ENCODE assay signal across 1 cellular context in the genomic region with DNA sequence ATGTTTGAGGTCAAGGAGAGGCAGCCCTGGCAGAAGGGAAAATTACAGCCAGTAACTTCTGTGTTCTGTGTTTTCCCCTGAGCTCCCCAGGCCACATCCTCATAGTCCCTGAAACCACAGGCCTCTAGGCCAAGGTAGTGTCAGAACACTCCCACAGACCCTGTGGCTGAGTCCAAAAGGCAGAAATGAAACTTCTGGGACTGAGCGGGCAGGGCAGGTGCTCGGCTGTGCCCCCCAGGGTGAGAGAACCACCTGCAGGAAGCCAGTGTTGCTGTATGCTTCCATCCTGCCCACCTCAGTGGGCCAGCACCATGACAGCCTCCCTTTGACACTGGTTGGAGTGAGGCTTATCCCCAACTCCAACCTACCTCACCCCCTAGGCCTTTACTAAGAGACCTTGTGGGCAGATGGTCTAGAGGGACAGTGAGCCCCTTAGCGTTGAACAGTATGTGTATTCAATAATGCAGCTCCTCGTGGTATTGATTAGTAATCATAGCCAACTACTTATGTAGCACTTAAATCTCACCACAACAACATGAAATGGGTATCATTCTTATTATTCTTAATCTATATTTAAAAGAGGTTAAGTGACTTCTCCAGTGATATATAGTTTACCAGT.
TF ChIP-seq lines count a peak whose summit lies in the region.

No MANE protein-coding gene starts in this region.

TF ChIP-seq in GM12878, 131 proteins besides CTCF, POLR2A, EP300 and RAD21 (continued from another document):
- TF ChIP-seq, protein P1, sequence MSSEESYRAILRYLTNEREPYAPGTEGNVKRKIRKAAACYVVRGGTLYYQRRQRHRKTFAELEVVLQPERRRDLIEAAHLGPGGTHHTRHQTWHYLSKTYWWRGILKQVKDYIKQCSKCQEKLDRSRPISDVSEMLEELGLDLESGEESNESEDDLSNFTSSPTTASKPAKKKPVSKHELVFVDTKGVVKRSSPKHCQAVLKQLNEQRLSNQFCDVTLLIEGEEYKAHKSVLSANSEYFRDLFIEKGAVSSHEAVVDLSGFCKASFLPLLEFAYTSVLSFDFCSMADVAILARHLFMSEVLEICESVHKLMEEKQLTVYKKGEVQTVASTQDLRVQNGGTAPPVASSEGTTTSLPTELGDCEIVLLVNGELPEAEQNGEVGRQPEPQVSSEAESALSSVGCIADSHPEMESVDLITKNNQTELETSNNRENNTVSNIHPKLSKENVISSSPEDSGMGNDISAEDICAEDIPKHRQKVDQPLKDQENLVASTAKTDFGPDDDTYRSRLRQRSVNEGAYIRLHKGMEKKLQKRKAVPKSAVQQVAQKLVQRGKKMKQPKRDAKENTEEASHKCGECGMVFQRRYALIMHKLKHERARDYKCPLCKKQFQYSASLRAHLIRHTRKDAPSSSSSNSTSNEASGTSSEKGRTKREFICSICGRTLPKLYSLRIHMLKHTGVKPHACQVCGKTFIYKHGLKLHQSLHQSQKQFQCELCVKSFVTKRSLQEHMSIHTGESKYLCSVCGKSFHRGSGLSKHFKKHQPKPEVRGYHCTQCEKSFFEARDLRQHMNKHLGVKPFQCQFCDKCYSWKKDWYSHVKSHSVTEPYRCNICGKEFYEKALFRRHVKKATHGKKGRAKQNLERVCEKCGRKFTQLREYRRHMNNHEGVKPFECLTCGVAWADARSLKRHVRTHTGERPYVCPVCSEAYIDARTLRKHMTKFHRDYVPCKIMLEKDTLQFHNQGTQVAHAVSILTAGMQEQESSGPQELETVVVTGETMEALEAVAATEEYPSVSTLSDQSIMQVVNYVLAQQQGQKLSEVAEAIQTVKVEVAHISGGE (CRISPR knock-in tag; IDR thresholded peaks at IDR 0.05): no peak
- peak; percentile 60; the same call in 1 of the 2 replicates for TF ChIP-seq CREM (IDR thresholded peaks at IDR 0.05; ENCODE audit: low read depth)
- TF ChIP-seq TCF3 (IDR thresholded peaks at IDR 0.05; ENCODE audit: borderline replicate concordance, insufficient read depth, low read depth, low read length): peak; percentile 90
- no peak for TF ChIP-seq SUZ12 (IDR thresholded peaks at IDR 0.05; ENCODE audit: unreplicated experiment)
- TF ChIP-seq, protein P2, sequence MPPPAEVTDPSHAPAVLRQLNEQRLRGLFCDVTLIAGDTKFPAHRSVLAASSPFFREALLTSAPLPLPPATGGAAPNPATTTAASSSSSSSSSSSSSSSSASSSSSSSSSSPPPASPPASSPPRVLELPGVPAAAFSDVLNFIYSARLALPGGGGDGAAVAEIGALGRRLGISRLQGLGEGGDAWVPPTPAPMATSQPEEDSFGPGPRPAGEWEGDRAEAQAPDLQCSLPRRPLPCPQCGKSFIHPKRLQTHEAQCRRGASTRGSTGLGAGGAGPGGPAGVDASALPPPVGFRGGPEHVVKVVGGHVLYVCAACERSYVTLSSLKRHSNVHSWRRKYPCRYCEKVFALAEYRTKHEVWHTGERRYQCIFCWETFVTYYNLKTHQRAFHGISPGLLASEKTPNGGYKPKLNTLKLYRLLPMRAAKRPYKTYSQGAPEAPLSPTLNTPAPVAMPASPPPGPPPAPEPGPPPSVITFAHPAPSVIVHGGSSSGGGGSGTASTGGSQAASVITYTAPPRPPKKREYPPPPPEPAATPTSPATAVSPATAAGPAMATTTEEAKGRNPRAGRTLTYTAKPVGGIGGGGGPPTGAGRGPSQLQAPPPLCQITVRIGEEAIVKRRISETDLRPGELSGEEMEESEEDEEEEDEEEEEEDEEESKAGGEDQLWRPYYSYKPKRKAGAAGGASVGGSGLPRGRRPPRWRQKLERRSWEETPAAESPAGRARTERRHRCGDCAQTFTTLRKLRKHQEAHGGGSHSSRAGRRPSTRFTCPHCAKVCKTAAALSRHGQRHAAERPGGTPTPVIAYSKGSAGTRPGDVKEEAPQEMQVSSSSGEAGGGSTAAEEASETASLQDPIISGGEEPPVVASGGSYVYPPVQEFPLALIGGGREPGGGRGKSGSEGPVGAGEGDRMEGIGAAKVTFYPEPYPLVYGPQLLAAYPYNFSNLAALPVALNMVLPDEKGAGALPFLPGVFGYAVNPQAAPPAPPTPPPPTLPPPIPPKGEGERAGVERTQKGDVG (CRISPR knock-in tag; IDR thresholded peaks at IDR 0.05): no peak
- TF ChIP-seq KLF5 (IDR thresholded peaks at IDR 0.05; ENCODE audit: partially characterized antibody): no peak
- no peak for TF ChIP-seq ATF7 (IDR thresholded peaks at IDR 0.05; ENCODE audit: low read depth)
- TF ChIP-seq, protein P3, sequence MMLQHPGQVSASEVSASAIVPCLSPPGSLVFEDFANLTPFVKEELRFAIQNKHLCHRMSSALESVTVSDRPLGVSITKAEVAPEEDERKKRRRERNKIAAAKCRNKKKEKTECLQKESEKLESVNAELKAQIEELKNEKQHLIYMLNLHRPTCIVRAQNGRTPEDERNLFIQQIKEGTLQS (IDR thresholded peaks at IDR 0.05; ENCODE audit: borderline replicate concordance, extremely low read depth, low read depth, low read length): no peak
- peak; percentile 93 for TF ChIP-seq IKZF1 (conservative IDR thresholded peaks at IDR 0.05)
- peak; percentile 79 for TF ChIP-seq CBFB (IDR thresholded peaks at IDR 0.05; ENCODE audit: low read depth)
